ENCODE assay signal across 18 cellular contexts in the genomic region with DNA sequence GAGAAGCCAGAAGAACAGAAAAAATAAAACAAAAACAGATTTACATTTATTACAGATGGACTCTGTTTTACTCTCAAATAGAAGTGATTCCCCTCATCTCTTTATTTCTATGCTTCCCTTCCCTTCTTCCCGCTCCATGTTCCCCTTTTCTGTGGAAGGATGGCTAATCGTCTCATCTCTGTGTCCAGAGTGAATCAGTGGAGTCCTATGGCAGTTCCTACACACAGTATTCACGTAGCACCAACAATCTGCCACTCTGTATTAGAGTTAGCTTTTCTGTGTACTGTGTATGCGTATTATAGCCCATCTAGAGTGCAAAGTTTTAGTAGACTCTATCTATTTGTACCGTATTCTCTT.
"Had no signal": no experiment of that assay in that cellular context is flagged by ENCODE, and none has a peak within 500 bp of the region (broad histone marks: within the 10 kb centered on the region; RNA-seq: fewer than 3 reads in every experiment).

No MANE protein-coding gene starts in this region.

- H3K36me3 Mint-ChIP-seq: activated CD8-positive, alpha-beta memory T cell treated with anti-CD3 and anti-CD28 coated beads, Interleukin-2, amount 10 ng/mL, durations not matched to agents 7 days and 5 days; activated naive CD8-positive, alpha-beta T cell treated with anti-CD3 and anti-CD28 coated beads, Interleukin-2, amount 10 ng/mL, durations not matched to agents 7 days and 5 days; naive thymus-derived CD8-positive, alpha-beta T cell had no signal

- H3K4me1 ChIP-seq: colonic mucosa, gastrocnemius medialis, prostate gland, upper lobe of right lung had no signal

- H3K27me3 ChIP-seq: colonic mucosa, upper lobe of right lung had no signal

- H3K36me3 ChIP-seq: cardiac muscle cell, colonic mucosa, gastrocnemius medialis, prostate gland, upper lobe of right lung had no signal

- H3K27ac ChIP-seq: cardiac muscle cell, colonic mucosa, gastrocnemius medialis, prostate gland, upper lobe of right lung had no signal

- H3K9me3 ChIP-seq: colonic mucosa, gastrocnemius medialis, prostate gland, upper lobe of right lung had no signal

- DNase-seq: activated CD4-positive, alpha-beta T cell treated with anti-CD3 and anti-CD28 coated beads, Interleukin-2, amount 50 U/mL, for 4 hours; activated CD4-positive, CD25-positive, alpha-beta regulatory T cell treated with anti-CD3 and anti-CD28 coated beads, Interleukin-2, amount 50 U/mL, for 72 hours; activated CD8-positive, alpha-beta memory T cell treated with anti-CD3 and anti-CD28 coated beads, Interleukin-2, amount 10 ng/mL, durations not matched to agents 7 days and 5 days; activated gamma-delta T cell treated with Interleukin-2 at 50 U/mL for 16 hours; activated naive CD8-positive, alpha-beta T cell treated with anti-CD3 and anti-CD28 coated beads, Interleukin-2, amount 10 ng/mL, durations not matched to agents 7 days and 5 days; activated T-cell treated with anti-CD3 and anti-CD28 coated beads, Interleukin-2, amount 50 U/mL, for 4 hours; aorta; colonic mucosa; effector CD4-positive, alpha-beta T cell; gastrocnemius medialis; mammary epithelial cell; naive thymus-derived CD8-positive, alpha-beta T cell; stimulated activated CD4-positive, alpha-beta T cell treated with anti-CD3 and anti-CD28 coated beads, Interleukin-2, amount 100 ng/mL, for 24 hours; stimulated activated naive CD4-positive, alpha-beta T cell; upper lobe of right lung had no signal

- H3K27ac Mint-ChIP-seq: activated CD8-positive, alpha-beta memory T cell treated with anti-CD3 and anti-CD28 coated beads, Interleukin-2, amount 10 ng/mL, durations not matched to agents 7 days and 5 days; activated naive CD8-positive, alpha-beta T cell treated with anti-CD3 and anti-CD28 coated beads, Interleukin-2, amount 10 ng/mL, durations not matched to agents 7 days and 5 days; naive thymus-derived CD8-positive, alpha-beta T cell; T-helper 2 cell treated with Interferon-gamma antibody and Interleukin-4, amounts not matched to agents 5 μg/mL and 100 μg/mL, for 36 hours had no signal

- H3K4me3 ChIP-seq: cardiac muscle cell, colonic mucosa, gastrocnemius medialis, prostate gland, upper lobe of right lung had no signal

- H3K9me3 Mint-ChIP-seq: activated naive CD8-positive, alpha-beta T cell treated with anti-CD3 and anti-CD28 coated beads, Interleukin-2, amount 10 ng/mL, durations not matched to agents 7 days and 5 days; activated T-cell treated with anti-CD3 and anti-CD28 coated beads, Interleukin-2, amount 50 U/mL, for 4 hours; naive thymus-derived CD8-positive, alpha-beta T cell; T-helper 2 cell treated with Interferon-gamma antibody and Interleukin-4, amounts not matched to agents 5 μg/mL and 100 μg/mL, for 36 hours had no signal

- H3K4me3 Mint-ChIP-seq: activated CD8-positive, alpha-beta memory T cell treated with anti-CD3 and anti-CD28 coated beads, Interleukin-2, amount 10 ng/mL, durations not matched to agents 7 days and 5 days; activated naive CD8-positive, alpha-beta T cell treated with anti-CD3 and anti-CD28 coated beads, Interleukin-2, amount 10 ng/mL, durations not matched to agents 7 days and 5 days; activated T-cell treated with anti-CD3 and anti-CD28 coated beads, Interleukin-2, amount 50 U/mL, for 4 hours; naive thymus-derived CD8-positive, alpha-beta T cell; T-helper 2 cell treated with Interferon-gamma antibody and Interleukin-4, amounts not matched to agents 5 μg/mL and 100 μg/mL, for 36 hours had no signal
